In the genomic region with DNA sequence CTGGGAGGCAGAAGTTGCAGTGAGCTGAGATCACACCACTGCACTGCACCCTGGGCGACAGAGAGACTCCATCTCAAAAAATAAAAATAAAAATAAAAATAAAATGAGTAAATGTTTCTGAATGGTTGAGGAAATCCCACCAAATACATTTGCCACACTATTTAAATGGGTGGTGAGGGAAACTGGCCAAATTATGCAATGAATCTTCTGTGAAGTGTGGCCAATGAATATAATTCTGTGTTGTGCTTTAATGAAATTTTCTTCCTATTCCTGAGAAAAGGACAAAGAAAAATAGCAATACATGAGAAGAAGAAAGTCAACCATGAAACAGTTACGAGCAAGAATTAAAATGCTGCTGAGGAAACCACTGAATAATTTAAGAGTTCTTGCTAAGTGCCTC, we compare ENCODE assay signal across 23 cellular contexts.
"Had no signal": no experiment of that assay in that cellular context is flagged by ENCODE, and none has a peak within 500 bp of the region (broad histone marks: within the 10 kb centered on the region; RNA-seq: fewer than 3 reads in every experiment).

No MANE protein-coding gene starts in this region.

- DNase-seq: stimulated activated CD4-positive, alpha-beta T cell treated with anti-CD3 and anti-CD28 coated beads, Interleukin-4, amount 100 ng/mL, for 1 hour; stimulated activated CD4-positive, alpha-beta T cell treated with anti-CD3 and anti-CD28 coated beads, Interleukin-4, amount 100 ng/mL, for 24 hours; stimulated activated CD4-positive, alpha-beta T cell treated with anti-CD3 and anti-CD28 coated beads, Interleukin-4, amount 100 ng/mL, for 4 hours; stimulated activated CD8-positive, alpha-beta memory T cell treated with anti-CD3 and anti-CD28 coated beads, Interleukin-4, amount 100 ng/mL, for 48 hours; stimulated activated naive B cell treated with anti-CD40 and anti-IgM and Interleukin-4, amounts not matched to agents 10 μg/mL and 1 μg/mL and 100 μg/mL, for 72 hours; stimulated activated naive CD4-positive, alpha-beta T cell; stimulated activated naive CD4-positive, alpha-beta T cell treated with Interleukin-2 at 50 U/mL for 16 hours; stimulated activated naive CD8-positive, alpha-beta T cell treated with anti-CD3 and anti-CD28 coated beads, Interleukin-15, amount 100 ng/mL, for 72 hours; stimulated activated naive CD8-positive, alpha-beta T cell treated with anti-CD3 and anti-CD28 coated beads, Interleukin-15, Interleukin-2, amounts not matched to agents 100 U/mL and 50 U/mL, for 24 hours; stomach; substantia nigra; testis; thyroid gland; tibial artery; transverse colon; trophoblast cell; upper lobe of left lung; upper lobe of right lung; uterus had no signal

- H3K4me3 ChIP-seq: stomach, suprapubic skin, testis, thoracic aorta, thyroid gland, tibial artery, tibial nerve, transverse colon, upper lobe of left lung, upper lobe of right lung, uterus, vagina had no signal
